1 cellular context compared by ENCODE assay signal in genomic region chr2:234863043-234863934, GRCh38.
TF ChIP-seq lines count a peak whose summit lies in the region.

No MANE protein-coding gene starts in this region.

TF ChIP-seq in liver, 16 proteins besides CTCF, POLR2A, EP300 and RAD21 (continued from another document):
- TF ChIP-seq REST (IDR thresholded peaks at IDR 0.05): no peak
- TF ChIP-seq ZBTB33 (IDR thresholded peaks at IDR 0.05): no peak
- TF ChIP-seq NR2F2 (IDR thresholded peaks at IDR 0.05): no peak
- TF ChIP-seq FOXA1 (IDR thresholded peaks at IDR 0.05): no peak
- no peak for TF ChIP-seq HNF4G (IDR thresholded peaks at IDR 0.05)
- no peak for TF ChIP-seq SP1 (IDR thresholded peaks at IDR 0.05)
- no peak for TF ChIP-seq GABPA (IDR thresholded peaks at IDR 0.05 in 1 of 2, conservative IDR thresholded peaks at IDR 0.05 in 1 of 2)
- TF ChIP-seq EGR1 (IDR thresholded peaks at IDR 0.05; ENCODE audit: low read depth in 2 of 2): no peak
- no peak for TF ChIP-seq ATF3 (IDR thresholded peaks at IDR 0.05)
- no peak for TF ChIP-seq YY1 (IDR thresholded peaks at IDR 0.05)
